ENCODE assay signal across 12 cellular contexts in genomic region chr3:162517110-162517509, GRCh38.
"Had no signal": no experiment of that assay in that cellular context is flagged by ENCODE, and none has a peak within 500 bp of the region (broad histone marks: within the 10 kb centered on the region; RNA-seq: fewer than 3 reads in every experiment).

No MANE protein-coding gene starts in this region.

- H3K27ac ChIP-seq: left lung, pancreas had no signal

- H3K27me3 ChIP-seq: left lung, pancreas had no signal

- H3K9me3 ChIP-seq: left lung, pancreas had no signal

- H3K36me3 ChIP-seq: left lung, pancreas had no signal

- ATAC-seq: activated CD4-positive, CD25-positive, alpha-beta regulatory T cell treated with anti-CD3 and anti-CD28 coated beads, Interleukin-2, amount 50 U/mL, for 24 hours; esophagus mucosa; left lung; pancreas had no signal

- H3K4me3 ChIP-seq: left lung, pancreas had no signal

- H3K4me1 ChIP-seq: left lung, pancreas had no signal

- DNase-seq: activated T-cell treated with anti-CD3 and anti-CD28 coated beads, Interleukin-2, amount 50 U/mL, for 1 hour; cerebellar nuclear complex; foreskin melanocyte; head of caudate nucleus; islet precursor cell; left lung; pancreas; stimulated activated CD4-positive, alpha-beta T cell treated with anti-CD3 and anti-CD28 coated beads, Interleukin-2, amount 100 ng/mL, for 48 hours; stimulated activated naive CD4-positive, alpha-beta T cell treated with Interleukin-2 at 50 U/mL for 16 hours; trophoblast cell had no signal
